28 cellular contexts compared by ENCODE assay signal in the genomic region with DNA sequence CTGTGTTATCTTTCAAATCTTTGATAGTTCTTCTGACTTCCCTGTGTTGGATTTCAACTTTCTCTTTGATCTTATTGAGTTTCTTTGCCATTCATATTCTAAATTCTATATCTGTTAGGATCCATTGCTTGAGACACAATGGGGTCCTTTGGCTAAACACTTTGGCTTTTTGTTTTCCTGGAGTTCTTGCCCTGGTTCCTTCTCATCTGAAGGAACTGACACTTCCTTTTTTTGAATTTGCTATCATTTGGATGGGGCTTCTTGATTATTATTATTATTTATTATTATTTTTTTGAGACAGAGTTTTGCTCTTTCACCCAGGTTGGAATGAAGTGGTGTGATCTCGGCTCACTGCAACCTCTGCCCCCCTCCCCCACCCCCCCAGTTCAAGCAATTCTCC.
"Had no signal": no experiment of that assay in that cellular context is flagged by ENCODE, and none has a peak within 500 bp of the region (broad histone marks: within the 10 kb centered on the region; RNA-seq: fewer than 3 reads in every experiment).

No MANE protein-coding gene starts in this region.

- H3K4me3 ChIP-seq: colonic mucosa, coronary artery, dorsolateral prefrontal cortex, esophagus muscularis mucosa, esophagus squamous epithelium, gastrocnemius medialis, gastroesophageal sphincter, heart left ventricle, heart right ventricle had no signal

- ATAC-seq: effector memory CD8-positive, alpha-beta T cell; esophagus mucosa; foreskin keratinocyte; gastrocnemius medialis; gastroesophageal sphincter; heart left ventricle; heart right ventricle had no signal

- H3K4me1 ChIP-seq: colonic mucosa, esophagus muscularis mucosa, esophagus squamous epithelium, foreskin keratinocyte, gastrocnemius medialis, gastroesophageal sphincter, heart left ventricle, heart right ventricle had no signal

- H3K36me3 ChIP-seq: colonic mucosa, esophagus muscularis mucosa, esophagus squamous epithelium, gastrocnemius medialis, gastroesophageal sphincter, heart left ventricle, heart right ventricle had no signal

- FAIRE-seq: colon, endometrium, endothelial cell of umbilical vein, frontal cortex had no signal

- H3K27me3 ChIP-seq: colonic mucosa, gastrocnemius medialis, heart left ventricle, heart right ventricle had no signal

- DNase-seq: colonic mucosa; cortex of kidney; dermis blood vessel endothelial cell; dorsolateral prefrontal cortex; effector CD4-positive, alpha-beta T cell; effector CD8-positive, alpha-beta T cell; effector memory CD4-positive, alpha-beta T cell; effector memory CD8-positive, alpha-beta T cell; endodermal cell; erythroblast; esophagus squamous epithelium; foreskin fibroblast; foreskin keratinocyte; foreskin melanocyte; gastrocnemius medialis; glutamatergic neuron; head of caudate nucleus; heart left ventricle; heart right ventricle had no signal

- H3K27ac ChIP-seq: colonic mucosa, coronary artery, dorsolateral prefrontal cortex, epithelial cell of prostate, esophagus muscularis mucosa, esophagus squamous epithelium, foreskin keratinocyte, gastrocnemius medialis, gastroesophageal sphincter, heart left ventricle, heart right ventricle had no signal

- H3K9me3 ChIP-seq: colonic mucosa, esophagus muscularis mucosa, esophagus squamous epithelium, gastrocnemius medialis, gastroesophageal sphincter had no signal
